Comparison of ENCODE assay signal across 8 cellular contexts in the genomic region with DNA sequence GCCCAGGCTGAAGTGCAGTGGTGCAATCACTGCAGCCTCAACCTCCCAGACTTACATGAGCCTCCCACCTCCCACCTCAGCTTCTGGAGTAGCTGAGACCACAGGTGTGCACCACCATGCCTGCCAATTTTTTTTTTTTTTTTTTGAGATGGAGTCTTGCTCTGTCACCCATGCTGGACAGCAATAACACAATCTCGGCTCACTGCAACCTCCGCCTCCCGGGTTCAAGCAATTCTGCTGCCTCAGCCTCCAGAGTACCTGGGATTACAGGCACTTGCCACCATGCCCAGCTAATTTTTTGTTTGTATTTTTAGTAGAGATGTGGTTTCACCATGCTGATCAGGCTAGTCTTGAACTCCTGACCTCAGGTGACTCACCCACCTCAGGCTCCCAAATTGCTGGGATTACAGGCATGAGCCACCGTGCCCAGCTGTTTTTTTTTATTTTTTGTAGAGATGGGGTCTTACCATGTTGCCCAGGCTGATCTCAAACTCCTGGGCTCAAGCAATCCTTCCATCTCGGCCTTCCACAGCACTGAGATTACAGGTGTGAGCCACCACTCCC. TPM values are rescaled to one million over a fixed set of nuclear protein-coding genes. Genes with fewer than 3 reads are reported as not detected.
A peak's percentile ranks its signal among the peaks of the same experiment; 100 is the strongest.
DNase-seq lines count a peak whose midpoint lies in the region; ATAC-seq and TF ChIP-seq lines count a peak whose summit lies in the region.
"Not testable (repeated sequence)": the region's sequence is repeated elsewhere in the genome, so short reads cannot be mapped to it uniquely, and the experiment has no call there.

No MANE protein-coding gene starts in this region.

- ATAC-seq in PC-3: not testable (repeated sequence)

- H3F3A ChIP-seq in GM23248 (ENCODE audit: insufficient read depth); PC-3 (ENCODE audit: low read length, unreplicated experiment): not testable (repeated sequence)

- H3K27ac ChIP-seq in GM23248; PC-3 (ENCODE audit: low read length); mammary epithelial cell (ENCODE audit: insufficient read depth, low read depth, low read length): not testable (repeated sequence)
- peak overlapping the region; percentile 34 for H3K27ac ChIP-seq in RWPE1
- H3K27ac ChIP-seq in tibial artery: peak overlapping the region; percentile 57 to 67

- not testable (repeated sequence) for H3K9ac ChIP-seq in GM23248; PC-3 (ENCODE audit: low read length); mammary epithelial cell (ENCODE audit: insufficient read depth, low read length)

- H3K9me2 ChIP-seq in GM23248 (ENCODE audit: insufficient read depth); PC-3 (replicated peaks; ENCODE audit: low read length): not testable (repeated sequence)

- not testable (repeated sequence) for BruUV-seq in PC-3 (replicated peaks; lab: Mats Ljungman, UMichigan); mammary epithelial cell (replicated peaks; lab: Mats Ljungman, UMichigan)

- not testable (repeated sequence) for H3K36me3 ChIP-seq in GM23248 (ENCODE audit: low read depth); PC-3 (ENCODE audit: low read depth, low read length); mammary epithelial cell (ENCODE audit: insufficient read depth, low read length); tibial artery

- H3K79me2 ChIP-seq in GM23248 (ENCODE audit: insufficient read depth); PC-3 (ENCODE audit: low read length); mammary epithelial cell (ENCODE audit: insufficient read depth, low read length): not testable (repeated sequence)

- H3K27me3 ChIP-seq in GM23248 (replicated peaks; ENCODE audit: insufficient read depth); PC-3 (ENCODE audit: low read length); mammary epithelial cell (ENCODE audit: insufficient read depth, low read length); tibial artery: not testable (repeated sequence)

- in situ Hi-C loops in GM23248 (cut with MboI) (loop anchor here (10.0 kb wide), 1 partner anchor 177 kb away; no protein-coding TSS in a partner anchor), mammary epithelial cell (cut with MboI; ENCODE audit: low sequenced_read_pairs in 2 of 2) (loop anchor here in 1 of 2 donors (10.0 kb wide), 1 partner anchor 187 kb away; no protein-coding TSS in a partner anchor)

- H3K9me3 ChIP-seq in GM23248 (ENCODE audit: low read depth); PC-3 (ENCODE audit: low read length); mammary epithelial cell (replicated peaks; ENCODE audit: insufficient read depth, low read length); tibial artery: not testable (repeated sequence)

- not testable (repeated sequence) for H3K4me2 ChIP-seq in GM23248 (ENCODE audit: unreplicated experiment); PC-3 (ENCODE audit: low read length); mammary epithelial cell (ENCODE audit: insufficient read depth, low read depth, low read length)

- intact Hi-C loops in PC-3 (cut with micrococcal nuclease); mammary epithelial cell (cut with micrococcal nuclease); tibial artery (cut with DNase I; ENCODE audit: low total_unique reads): not testable (repeated sequence)

- CTCF ChIA-PET in PC-3 (lab: Charles Lee): interaction anchor here (1.1 to 1.9 kb wide), 2 partner anchors 18 to 179 kb away, joined by 3 to 6 read pairs; no protein-coding TSS in a partner anchor
- CTCF ChIA-PET in RWPE1 (lab: Yijun Ruan, JAX): interaction anchor here (0.6 to 1.0 kb wide), 4 partner anchors 11 to 266 kb away, joined by 3 to 4 read pairs (median 3); no protein-coding TSS in a partner anchor
- CTCF ChIA-PET in mammary epithelial cell (lab: Charles Lee; ENCODE audit: low non-redundant PET): not testable (repeated sequence)

- DNase-seq in Daoy (ENCODE audit: low read depth): peak; percentile 71
- peak; percentile 13 for DNase-seq in GM23248
- DNase-seq in LHCN-M2 (ENCODE audit: low read depth): peak; percentile 22
- DNase-seq in PC-3: peak; percentile 39
- DNase-seq in RWPE1 (ENCODE audit: low spot score); tibial artery: not testable (repeated sequence)
- DNase-seq in mammary epithelial cell: peak; percentile 57
- DNase-seq in kidney tubule cell (ENCODE audit: low spot score): peak; percentile 36

- not testable (repeated sequence) for H2AFZ ChIP-seq in GM23248; PC-3 (ENCODE audit: low read length); mammary epithelial cell (ENCODE audit: low read depth, low read length)

- not testable (repeated sequence) for H3K4me1 ChIP-seq in GM23248 (ENCODE audit: insufficient read depth); PC-3 (ENCODE audit: insufficient read depth, low read length); mammary epithelial cell (ENCODE audit: insufficient read depth, low read length)
- peaks cover 3 to 70% (median 20%) of the 10 kb centered on the region in 4 donors for H3K4me1 ChIP-seq in tibial artery

- not testable (repeated sequence) for H4K20me1 ChIP-seq in GM23248 (ENCODE audit: insufficient read depth); PC-3 (ENCODE audit: low read length); mammary epithelial cell (ENCODE audit: insufficient read depth, low read length)

- dilution Hi-C loops in mammary epithelial cell (cut with HindIII; ENCODE audit: low sequenced_read_pairs): not testable (repeated sequence)

- POLR2A ChIA-PET in PC-3 (lab: Charles Lee; ENCODE audit: unreplicated experiment): interaction anchor here (0.7 kb wide), 1 partner anchor 91 kb away, joined by 3 read pairs; no protein-coding TSS in a partner anchor
- POLR2A ChIA-PET in RWPE1 (lab: Yijun Ruan, JAX; ENCODE audit: low non-redundant PET): not testable (repeated sequence)

- not testable (repeated sequence) for TF ChIP-seq CTCF in PC-3 (conservative IDR thresholded peaks at IDR 0.05; ENCODE audit: low read depth, low read length); RWPE1 (conservative IDR thresholded peaks at IDR 0.05; ENCODE audit: low read depth); mammary epithelial cell (conservative IDR thresholded peaks at IDR 0.05 in 1 of 2, IDR thresholded peaks at IDR 0.05 in 1 of 2; ENCODE audit: extremely low read depth in 1 of 2, insufficient read depth in 1 of 2, low read depth in 1 of 2, low read length in 2 of 2); tibial artery (IDR thresholded peaks at IDR 0.05)

- H3K4me3 ChIP-seq in GM23248; PC-3 (ENCODE audit: low read length); mammary epithelial cell (replicated peaks in 1 of 3; ENCODE audit: insufficient read depth in 1 of 3, low read depth in 2 of 3, low read length in 3 of 3); tibial artery: not testable (repeated sequence)

- WGBS in GM23248 (ENCODE audit: low coverage in 1 of 2, low lambda C conversion rate in 2 of 2, missing lambda C conversion rate in 2 of 2), 2 experiments: 85 to 86% methylated on average over 5 of the region's 5 CpGs
- 69% methylated on average over 5 of the region's 5 CpGs for WGBS in mammary epithelial cell (ENCODE audit: low coverage, missing lambda C conversion rate)

RNA-seq across cellular contexts. Expression of gene ITPK1, which starts 15.6 kb away (rescaled TPM):
- 14.2 and 24.7 TPM in 2 replicates for total RNA-seq in Daoy (2014; rRNA removed; shearing (Covaris generic))
- total RNA-seq in GM23248 (2014; rRNA removed; shearing (Covaris generic)): 33.3 and 35.0 TPM in 2 replicates
- polyA plus RNA-seq in GM23248 (2016; fragmentation: Nextera tagmentation; extraction: Ambion mirVana) (18.7 and 19.4 TPM in 2 replicates), mammary epithelial cell (80.2 TPM)
- total RNA-seq in LHCN-M2 (2014; rRNA removed) (27.5 and 27.7 TPM in 2 replicates), PC-3 (2014; rRNA removed) (66.2 and 81.1 TPM in 2 replicates), mammary epithelial cell (100 to 1,000 TPM in 1 of 2 donors, 10 to 100 TPM in 1; 38.8 to 104 TPM)
- 45.8 TPM for polyA plus RNA-seq in LHCN-M2 (2012)
- 163 TPM for polyA minus RNA-seq in mammary epithelial cell

RNA-seq across cellular contexts. Expression of gene MOAP1, which starts 53.4 kb away (rescaled TPM):
- 18.8 and 19.8 TPM in 2 replicates for total RNA-seq in Daoy (2014; rRNA removed; shearing (Covaris generic))
- 17.5 and 18.3 TPM in 2 replicates for total RNA-seq in GM23248 (2014; rRNA removed; shearing (Covaris generic))
- polyA plus RNA-seq in GM23248 (2016; fragmentation: Nextera tagmentation; extraction: Ambion mirVana) (9.8 and 11.8 TPM in 2 replicates), mammary epithelial cell (8.3 TPM)
- total RNA-seq in LHCN-M2 (2014; rRNA removed) (13.3 and 13.8 TPM in 2 replicates), PC-3 (2014; rRNA removed) (10.3 and 15.6 TPM in 2 replicates), mammary epithelial cell (10 to 100 TPM; 11.2 to 18.5 TPM)
- polyA plus RNA-seq in LHCN-M2 (2012): 8.8 TPM
- polyA minus RNA-seq in mammary epithelial cell: 1.1 TPM

RNA-seq across cellular contexts. Expression of gene LYSET, which starts 53.8 kb away (rescaled TPM):
- total RNA-seq in Daoy (2014; rRNA removed; shearing (Covaris generic)): 10.8 and 23.1 TPM in 2 replicates
- 6.2 and 7.7 TPM in 2 replicates for total RNA-seq in GM23248 (2014; rRNA removed; shearing (Covaris generic))
- polyA plus RNA-seq in GM23248 (2016; fragmentation: Nextera tagmentation; extraction: Ambion mirVana): 18.5 and 18.7 TPM in 2 replicates
- total RNA-seq in LHCN-M2 (2014; rRNA removed): 4.7 and 6.4 TPM in 2 replicates
- 15.5 TPM for polyA plus RNA-seq in LHCN-M2 (2012)
- 6.9 and 11.5 TPM in 2 replicates for total RNA-seq in PC-3 (2014; rRNA removed)
- total RNA-seq in mammary epithelial cell: 10 to 100 TPM; 10.5 to 14.0 TPM
- 8.2 TPM for polyA plus RNA-seq in mammary epithelial cell
- not detected for polyA minus RNA-seq in mammary epithelial cell
